15 cellular contexts compared by ENCODE assay signal in genomic region chr7:13421779-13422178, GRCh38.
DNase-seq lines count a peak whose midpoint lies in the region; ATAC-seq and TF ChIP-seq lines count a peak whose summit lies in the region.
"Had no signal": no experiment of that assay in that cellular context is flagged by ENCODE, and none has a peak within 500 bp of the region (broad histone marks: within the 10 kb centered on the region; RNA-seq: fewer than 3 reads in every experiment).

No MANE protein-coding gene starts in this region.

- H3K9me2 ChIP-seq in OCI-LY1 (ENCODE audit: low read depth, low read length) = no peaks in the 10 kb centered on the region

- no peak overlapping the region for H2BK5ac ChIP-seq in IMR-90 (ENCODE audit: low read depth, low read length, poor library complexity, severe bottlenecking)

- no peak overlapping the region for H2AK5ac ChIP-seq in IMR-90 (ENCODE audit: low read depth, low read length)

- H3K27ac ChIP-seq in IMR-90 (ENCODE audit: insufficient read depth, low read length) (no peak overlapping the region), OCI-LY1 (ENCODE audit: low read depth, low read length, poor library complexity, severe bottlenecking) (no peak overlapping the region)
- H3K27ac ChIP-seq: HL-60 had no signal

- peaks cover 8% of the 10 kb centered on the region for H3K36me3 Mint-ChIP-seq in glutamatergic neuron (ENCODE audit: unreplicated experiment)
- H3K36me3 Mint-ChIP-seq: CD4-positive, alpha-beta memory T cell; IgD-negative memory B cell had no signal

- ATAC-seq in IMR-90 (ENCODE audit: low read depth) (no peak), HG02759 (IDR thresholded peaks at IDR 0.05; ENCODE audit: unreplicated experiment) (no peak), HG03159 (IDR thresholded peaks at IDR 0.05; ENCODE audit: unreplicated experiment) (no peak)

- H3K18ac ChIP-seq in IMR-90 (ENCODE audit: low read depth, low read length) = no peak overlapping the region

- H3K4me2 ChIP-seq in IMR-90 (ENCODE audit: low read depth, low read length) (no peak overlapping the region), OCI-LY1 (ENCODE audit: low read length) (no peak overlapping the region)

- H3K9me1 ChIP-seq in IMR-90 (ENCODE audit: insufficient read depth, low read length) = no peaks in the 10 kb centered on the region

- no peak overlapping the region for H4K5ac ChIP-seq in IMR-90 (ENCODE audit: low read depth, low read length)

- H3F3A ChIP-seq in OCI-LY1 (ENCODE audit: insufficient read depth, low read length) = no peaks in the 10 kb centered on the region; the same call in 1 of the 2 replicates

- BruUV-seq in IMR-90 (replicated peaks; lab: Mats Ljungman, UMichigan) = no TSS peak

- H3K56ac ChIP-seq in IMR-90 (ENCODE audit: extremely low read depth, insufficient read depth, low read length) = no peak overlapping the region

- POLR2A ChIA-PET in IMR-90 (lab: Charles Lee; ENCODE audit: unreplicated experiment) = no interaction called here

- TF ChIP-seq RAD21 in IMR-90 (IDR thresholded peaks at IDR 0.05; ENCODE audit: low read length) = no peak

- H3K79me1 ChIP-seq in IMR-90 (ENCODE audit: low read depth in 1 of 2, low read length in 2 of 2) = no peaks in the 10 kb centered on the region

- H2BK15ac ChIP-seq in IMR-90 (ENCODE audit: low read depth, low read length) = no peak overlapping the region

- no peak overlapping the region for H4K91ac ChIP-seq in IMR-90 (ENCODE audit: insufficient read depth, low read depth, low read length)

- no peaks in the 10 kb centered on the region for H3K27me3 Mint-ChIP-seq in glutamatergic neuron (ENCODE audit: unreplicated experiment)
- H3K27me3 Mint-ChIP-seq: B cell; CD4-positive, alpha-beta memory T cell; IgD-negative memory B cell had no signal

- peak overlapping the region; percentile 48 for H3K27ac Mint-ChIP-seq in glutamatergic neuron (ENCODE audit: unreplicated experiment)
- H3K27ac Mint-ChIP-seq: B cell; CD4-positive, alpha-beta memory T cell; IgD-negative memory B cell had no signal

- H3K4me3 Mint-ChIP-seq in glutamatergic neuron (ENCODE audit: unreplicated experiment) = no peak overlapping the region
- H3K4me3 Mint-ChIP-seq: B cell; CD4-positive, alpha-beta memory T cell had no signal

- H3K4me1 ChIP-seq in IMR-90 (ENCODE audit: control insufficient read depth, insufficient read depth, low read length) (no peaks in the 10 kb centered on the region), OCI-LY1 (ENCODE audit: insufficient read depth, low read length, severe bottlenecking) (peaks cover under 1% of the 10 kb centered on the region)
- H3K4me1 ChIP-seq: HAP-1 had no signal

- no peak overlapping the region for H3K4ac ChIP-seq in IMR-90 (ENCODE audit: low read depth, low read length)

- no peaks in the 10 kb centered on the region for H3K36me3 ChIP-seq in IMR-90 (ENCODE audit: control insufficient read depth, insufficient read depth, low read length)
- H3K36me3 ChIP-seq in OCI-LY1 (ENCODE audit: insufficient read depth, low read length) = peaks cover 4% of the 10 kb centered on the region; the same call in 1 of the 2 replicates
- H3K36me3 ChIP-seq: HAP-1 had no signal

- no CpG with 5 or more reads among the region's 4 CpGs for WGBS in IMR-90 (ENCODE audit: extremely low coverage in 2 of 2, insufficient read length in 1 of 2), 2 experiments

- no peak overlapping the region for H2AK9ac ChIP-seq in IMR-90 (replicated peaks; ENCODE audit: low read depth, low read length, poor library complexity)

- CTCF ChIA-PET in IMR-90 (lab: Yijun Ruan, JAX) = no interaction called here

- no peak overlapping the region for H2BK120ac ChIP-seq in IMR-90 (ENCODE audit: low read depth, low read length)

- H3K27me3 ChIP-seq in IMR-90 (ENCODE audit: control insufficient read depth, insufficient read depth, low read length) (no peaks in the 10 kb centered on the region), OCI-LY1 (ENCODE audit: insufficient read depth, low read length) (no peaks in the 10 kb centered on the region)

- no peak for TF ChIP-seq POLR2A in IMR-90 (IDR thresholded peaks at IDR 0.05; ENCODE audit: low read depth, low read length)

- no peak overlapping the region for H2AFZ ChIP-seq in IMR-90 (replicated peaks; ENCODE audit: low read length, poor library complexity)
- 0 out of 2 replicates have a peak overlapping the region, but pooled peaks have one; percentile 44 for H2AFZ ChIP-seq in OCI-LY1 (ENCODE audit: low read length)

- dilution Hi-C loops in IMR-90 (cut with HindIII; ENCODE audit: low sequenced_read_pairs, unreplicated experiment) = no loop called here

- no peak overlapping the region for H3K23ac ChIP-seq in IMR-90 (ENCODE audit: low read depth, low read length)

- no peak overlapping the region for H4K8ac ChIP-seq in IMR-90 (ENCODE audit: low read depth in 2 of 2, low read length in 2 of 2)

- H3K4me3 ChIP-seq in IMR-90 (ENCODE audit: insufficient read depth, low read depth, low read length) = no peak overlapping the region
- H3K4me3 ChIP-seq in OCI-LY1 (ENCODE audit: low read depth, low read length, poor library complexity, severe bottlenecking) = no peak overlapping the region
- H3K4me3 ChIP-seq: HAP-1 had no signal

- H3K9ac ChIP-seq in IMR-90 (ENCODE audit: low read depth, low read length) (no peak overlapping the region), OCI-LY1 (ENCODE audit: low read length) (no peak overlapping the region)

- peaks cover 7% of the 10 kb centered on the region for H3K4me1 Mint-ChIP-seq in glutamatergic neuron (ENCODE audit: low read depth, unreplicated experiment)
- H3K4me1 Mint-ChIP-seq: B cell; CD4-positive, alpha-beta memory T cell; IgD-negative memory B cell had no signal

- H3K9me3 ChIP-seq in IMR-90 (ENCODE audit: control insufficient read depth, insufficient read depth, low read length) = no peaks in the 10 kb centered on the region; the same call in 1 of the 2 replicates
- peaks cover 30% of the 10 kb centered on the region for H3K9me3 ChIP-seq in OCI-LY1 (ENCODE audit: low read length)
- H3K9me3 ChIP-seq: HAP-1 had no signal

- intact Hi-C loops in IMR-90 (cut with micrococcal nuclease) = no loop called here

- H4K20me1 ChIP-seq in IMR-90 (ENCODE audit: insufficient read depth, low read length) = no peaks in the 10 kb centered on the region
- H4K20me1 ChIP-seq in OCI-LY1 (ENCODE audit: insufficient read depth, low read length) = no peaks in the 10 kb centered on the region

- H3K79me2 ChIP-seq in OCI-LY1 (ENCODE audit: insufficient read depth, low read length) = no peaks in the 10 kb centered on the region

- DNase-seq in IMR-90 (no peak), glutamatergic neuron (peak; percentile 39), retina (peak; percentile 43), HPDE6-E6E7 (ENCODE audit: extremely low spot score) (no peak)
- DNase-seq: C1 segment of cervical spinal cord; CD4-positive, alpha-beta memory T cell; DMS79; GOT3 had no signal

- no peak overlapping the region for H3K14ac ChIP-seq in IMR-90 (replicated peaks; ENCODE audit: low read depth, low read length)

- in situ Hi-C loops in IMR-90 (cut with MboI; ENCODE audit: low sequenced_read_pairs) = no loop called here

- no peak for TF ChIP-seq CTCF in IMR-90 (conservative IDR thresholded peaks at IDR 0.05; ENCODE audit: low read depth, low read length)
- no peak for TF ChIP-seq CTCF in OCI-LY1 (IDR thresholded peaks at IDR 0.05; ENCODE audit: low read length)
- TF ChIP-seq CTCF in glutamatergic neuron (IDR thresholded peaks at IDR 0.05; ENCODE audit: partially characterized antibody, unreplicated experiment) = no peak

- H3K9me3 Mint-ChIP-seq in glutamatergic neuron (ENCODE audit: unreplicated experiment) = peaks cover 12% of the 10 kb centered on the region

- H2BK20ac ChIP-seq in IMR-90 (ENCODE audit: low read depth, low read length) = no peak overlapping the region

TF ChIP-seq in IMR-90, 13 proteins besides CTCF, POLR2A, EP300 and RAD21:
- TF ChIP-seq CEBPB (IDR thresholded peaks at IDR 0.05; ENCODE audit: low read depth, low read length) (0 out of 2 replicates have a peak, but pooled peaks have one; percentile 22), USF2 (IDR thresholded peaks at IDR 0.05; ENCODE audit: low read depth, low read length) (no peak)

Comparison
In these comparisons a context has a peak if more than half of its experiments do, and no peak if none do; other contexts are left out.
1. DNase-seq: peak in glutamatergic neuron (single experiment) and retina (single experiment); none in IMR-90 (single experiment) and HPDE6-E6E7 (single experiment).